ENCODE assay signal across 8 cellular contexts in genomic region chr2:96509114-96509846, GRCh38. TPM values are rescaled to one million over a fixed set of nuclear protein-coding genes. Genes with fewer than 3 reads are reported as not detected.
A peak's percentile ranks its signal among the peaks of the same experiment; 100 is the strongest.
DNase-seq lines count a peak whose midpoint lies in the region; ATAC-seq and TF ChIP-seq lines count a peak whose summit lies in the region.

No MANE protein-coding gene starts in this region.

- H3K79me2 ChIP-seq in Karpas-422 (ENCODE audit: low read length) = no peaks in the 10 kb centered on the region

- no peaks in the 10 kb centered on the region for H4K20me1 ChIP-seq in Karpas-422 (ENCODE audit: insufficient read depth, low read depth, low read length)

- no peak overlapping the region for H3K27ac ChIP-seq in Karpas-422 (ENCODE audit: low read length)
- no peak overlapping the region for H3K27ac ChIP-seq in upper lobe of left lung

- ATAC-seq in GM21390 (IDR thresholded peaks at IDR 0.05; ENCODE audit: unreplicated experiment) = peak; percentile 76
- ATAC-seq in upper lobe of left lung (ENCODE audit: low FRiP score in 2 of 2) = peak; percentile 93 to 95

- DNase-seq in D341Med (ENCODE audit: low spot score) = peak; percentile 82
- DNase-seq in Karpas-422 = peak; percentile 90
- peak; percentile 85 for DNase-seq in RKO (ENCODE audit: low spot score)
- peak; percentile 69 for DNase-seq in activated naive CD4-positive, alpha-beta T cell treated with Interleukin-2 at 50 U/mL for 16 hours
- DNase-seq in globus pallidus (ENCODE audit: low spot score) = peak; percentile 75
- peak in 51 of 56 donors; percentile 21 to 89 (median 66) for DNase-seq in nucleus accumbens (lab: John Stamatoyannopoulos, UW)
- DNase-seq in upper lobe of left lung = peak; percentile 92 to 98

- H3K27me3 ChIP-seq in Karpas-422 (ENCODE audit: low read length) = no peaks in the 10 kb centered on the region
- H3K27me3 ChIP-seq in upper lobe of left lung = no peaks in the 10 kb centered on the region

- H2AFZ ChIP-seq in Karpas-422 (ENCODE audit: low read length) = peak overlapping the region; percentile 61; the same call in 1 of the 2 replicates

- H3K4me1 ChIP-seq in Karpas-422 (ENCODE audit: low read length) (peaks cover 15% of the 10 kb centered on the region), upper lobe of left lung (peaks cover 17 to 41% (median 27%) of the 10 kb centered on the region in 4 donors)

- TF ChIP-seq CTCF in upper lobe of left lung (IDR thresholded peaks at IDR 0.05) = peak; percentile 98 to 99 (median 99)

- H3K4me2 ChIP-seq in Karpas-422 (ENCODE audit: low read depth, low read length, poor library complexity, severe bottlenecking) = peak overlapping the region; percentile 41

- no peaks in the 10 kb centered on the region for H3K36me3 ChIP-seq in Karpas-422 (ENCODE audit: insufficient read depth, low read length)
- no peaks in the 10 kb centered on the region for H3K36me3 ChIP-seq in upper lobe of left lung

- 34 to 63% methylated on average over 15 to 29 of the region's 32 CpGs for WGBS in upper lobe of left lung, 2 donors

- H3K9me3 ChIP-seq in Karpas-422 (ENCODE audit: low read length) (no peaks in the 10 kb centered on the region), upper lobe of left lung (no peaks in the 10 kb centered on the region)

- H3K9me2 ChIP-seq in Karpas-422 (replicated peaks; ENCODE audit: insufficient read depth, low read length) = no peaks in the 10 kb centered on the region

- H3K4me3 ChIP-seq in Karpas-422 (ENCODE audit: low read length) = peak overlapping the region; percentile 23; the same call in 1 of the 2 replicates
- H3K4me3 ChIP-seq in upper lobe of left lung = no peak overlapping the region

- TF ChIP-seq POLR2A in upper lobe of left lung (IDR thresholded peaks at IDR 0.05) = no peak

- peak overlapping the region; percentile 12; the same call in 1 of the 2 replicates for H3K9ac ChIP-seq in Karpas-422 (ENCODE audit: low read length)

- TF ChIP-seq EP300 in upper lobe of left lung (IDR thresholded peaks at IDR 0.05) = no peak

RNA-seq across cellular contexts. Expression of gene NEURL3, which starts 4.1 kb away (rescaled TPM):
- total RNA-seq in Karpas-422 (2014; rRNA removed; shearing (Covaris generic); ENCODE audit: low replicate concordance) = not detected in 2 replicates
- total RNA-seq in upper lobe of left lung = 1 to 10 TPM in 2 of 6 donors, under 1 TPM in 1, not detected in 3; 0.61 to 2.6 (median 1.1) TPM

RNA-seq across cellular contexts. Expression of gene ARID5A, which starts 27.3 kb away (rescaled TPM):
- total RNA-seq in Karpas-422 (2014; rRNA removed; shearing (Covaris generic); ENCODE audit: low replicate concordance) = 1.8 and 2.4 TPM in 2 replicates
- total RNA-seq in upper lobe of left lung = 10 to 100 TPM; 18.6 to 57.2 (median 39.7) TPM
